Comparison of ENCODE assay signal across 8 cellular contexts in the genomic region with DNA sequence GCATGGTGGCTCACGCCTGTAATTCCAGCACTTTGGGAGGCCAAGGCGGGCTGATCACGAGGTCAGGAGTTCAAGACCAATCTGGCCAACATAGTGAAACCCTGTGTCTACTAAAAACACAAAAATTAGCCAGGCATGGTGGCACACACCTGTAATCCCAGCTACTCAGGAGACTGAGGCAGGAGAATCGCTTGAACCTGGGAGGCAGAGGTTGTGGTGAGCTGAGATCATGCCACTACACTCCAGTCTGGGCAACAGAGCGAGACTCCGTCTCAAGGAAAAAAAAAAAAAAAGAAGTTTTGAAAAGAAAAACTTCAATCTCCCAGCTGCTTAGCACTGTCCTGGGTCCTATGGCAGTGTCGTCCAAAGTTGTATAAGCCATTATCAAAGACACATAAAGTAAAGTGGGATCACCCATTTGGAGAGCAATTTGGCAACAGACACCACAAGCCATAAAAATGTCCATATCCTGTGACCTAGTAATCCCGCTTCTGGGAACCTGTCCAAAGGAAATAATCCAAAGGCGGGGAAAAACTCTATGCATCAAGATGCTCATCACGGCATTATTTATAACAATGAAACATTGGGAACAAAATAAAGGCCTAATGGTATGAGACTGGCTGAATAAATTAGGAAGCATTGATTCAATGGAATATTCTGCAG.
A peak's percentile ranks its signal among the peaks of the same experiment; 100 is the strongest.
DNase-seq lines count a peak whose midpoint lies in the region; FAIRE-seq and TF ChIP-seq lines count a peak whose summit lies in the region.
"Not testable (repeated sequence)": the region's sequence is repeated elsewhere in the genome, so short reads cannot be mapped to it uniquely, and the experiment has no call there.

No MANE protein-coding gene starts in this region.

- H3K36me3 ChIP-seq in HEK293 (ENCODE audit: control insufficient read depth in 2 of 2, insufficient read depth in 1 of 2, low read length in 2 of 2) = not testable (repeated sequence)

- not testable (repeated sequence) for H3K9me3 ChIP-seq in HEK293 (ENCODE audit: control insufficient read depth, insufficient read depth, low read depth, low read length)

- peak; percentile 96 for FAIRE-seq in endometrium (lab: Jason Lieb, UNC)

- H3K4me3 ChIP-seq in HEK293 (ENCODE audit: low read depth, low read length); astrocyte of the cerebellum (ENCODE audit: low read depth, low read length); skeletal muscle cell (ENCODE audit: low read depth, low read length): not testable (repeated sequence)

- H3K27ac ChIP-seq in HEK293 (ENCODE audit: extremely low read depth, low read depth, low read length) = not testable (repeated sequence)

- CTCF ChIA-PET in HEK293 (lab: Yijun Ruan, JAX) = interaction anchor here (0.5 to 0.6 kb wide), 2 partner anchors 48 to 49 kb away, joined by 4 to 5 read pairs; no protein-coding TSS in a partner anchor

- DNase-seq in DMS 273 (lab: John Stamatoyannopoulos, UW; ENCODE audit: unreplicated experiment) (peak; percentile 56), NCI-H1105 treated with DMSO at 0.1 percent for 48 hours (lab: John Stamatoyannopoulos, UW) (peak; percentile 68), NCI-H82 treated with DMSO at 0.1 percent for 48 hours (lab: John Stamatoyannopoulos, UW; ENCODE audit: unreplicated experiment) (peak; percentile 65), astrocyte of the cerebellum (ENCODE audit: low read depth) (peak; percentile 62), iris pigment epithelial cell (ENCODE audit: low read depth) (peak; percentile 69), skeletal muscle cell (ENCODE audit: low read depth) (peak; percentile 91)

- in situ Hi-C loops in astrocyte of the cerebellum (cut with HindIII; ENCODE audit: low sequenced_read_pairs) = not testable (repeated sequence)

- not testable (repeated sequence) for TF ChIP-seq CTCF in HEK293 (tag by site-specific recombination; IDR thresholded peaks at IDR 0.05); astrocyte of the cerebellum (IDR thresholded peaks at IDR 0.05; ENCODE audit: low read depth, low read length, missing control alignments)

- POLR2A ChIA-PET in HEK293 (lab: Yijun Ruan, JAX) = interaction anchor here (0.6 kb wide), 1 partner anchor 60 kb away, joined by 3 read pairs; no protein-coding TSS in a partner anchor

- peaks cover 22% of the 10 kb centered on the region for H3K4me1 ChIP-seq in HEK293 (ENCODE audit: control insufficient read depth, insufficient read depth, low read length)

TF ChIP-seq in HEK293, 187 proteins besides CTCF, POLR2A, EP300 and RAD21 (continues in another document):
- TF ChIP-seq BCL11A (tag by site-specific recombination; IDR thresholded peaks at IDR 0.05; ENCODE audit: low read depth) (peak; percentile 92), FEZF1 (tag by site-specific recombination; IDR thresholded peaks at IDR 0.05) (peak; percentile 89), ZFP69B (tag by site-specific recombination; IDR thresholded peaks at IDR 0.05) (0 out of 2 replicates have a peak, but pooled peaks have one; percentile 38), ZSCAN30 (tag by site-specific recombination; IDR thresholded peaks at IDR 0.05) (peak; percentile 95), ZNF214 (tag by site-specific recombination; IDR thresholded peaks at IDR 0.05; ENCODE audit: borderline replicate concordance) (peak; percentile 94), ZNF600 (tag by site-specific recombination; IDR thresholded peaks at IDR 0.05) (peak; percentile 86), ZEB2 (tag by site-specific recombination; IDR thresholded peaks at IDR 0.05) (peak; percentile 98), ZNF843 (tag by site-specific recombination; IDR thresholded peaks at IDR 0.05) (peak; percentile 96), ZNF558 (tag by site-specific recombination; IDR thresholded peaks at IDR 0.05) (peak; percentile 61; the same call in 1 of the 2 replicates), OVOL3 (tag by site-specific recombination; IDR thresholded peaks at IDR 0.05) (peak; percentile 75; the same call in 1 of the 2 replicates), SCRT1 (tag by site-specific recombination; IDR thresholded peaks at IDR 0.05; ENCODE audit: borderline replicate concordance) (peak; percentile 89), ZNF610 (tag by site-specific recombination; IDR thresholded peaks at IDR 0.05; ENCODE audit: borderline replicate concordance) (peak; percentile 77; the same call in 1 of the 2 replicates)
- TF ChIP-seq, protein P1, sequence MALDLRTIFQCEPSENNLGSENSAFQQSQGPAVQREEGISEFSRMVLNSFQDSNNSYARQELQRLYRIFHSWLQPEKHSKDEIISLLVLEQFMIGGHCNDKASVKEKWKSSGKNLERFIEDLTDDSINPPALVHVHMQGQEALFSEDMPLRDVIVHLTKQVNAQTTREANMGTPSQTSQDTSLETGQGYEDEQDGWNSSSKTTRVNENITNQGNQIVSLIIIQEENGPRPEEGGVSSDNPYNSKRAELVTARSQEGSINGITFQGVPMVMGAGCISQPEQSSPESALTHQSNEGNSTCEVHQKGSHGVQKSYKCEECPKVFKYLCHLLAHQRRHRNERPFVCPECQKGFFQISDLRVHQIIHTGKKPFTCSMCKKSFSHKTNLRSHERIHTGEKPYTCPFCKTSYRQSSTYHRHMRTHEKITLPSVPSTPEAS (tag by site-specific recombination; IDR thresholded peaks at IDR 0.05) = 0 out of 2 replicates have a peak, but pooled peaks have one; percentile 3
- TF ChIP-seq, protein P2, sequence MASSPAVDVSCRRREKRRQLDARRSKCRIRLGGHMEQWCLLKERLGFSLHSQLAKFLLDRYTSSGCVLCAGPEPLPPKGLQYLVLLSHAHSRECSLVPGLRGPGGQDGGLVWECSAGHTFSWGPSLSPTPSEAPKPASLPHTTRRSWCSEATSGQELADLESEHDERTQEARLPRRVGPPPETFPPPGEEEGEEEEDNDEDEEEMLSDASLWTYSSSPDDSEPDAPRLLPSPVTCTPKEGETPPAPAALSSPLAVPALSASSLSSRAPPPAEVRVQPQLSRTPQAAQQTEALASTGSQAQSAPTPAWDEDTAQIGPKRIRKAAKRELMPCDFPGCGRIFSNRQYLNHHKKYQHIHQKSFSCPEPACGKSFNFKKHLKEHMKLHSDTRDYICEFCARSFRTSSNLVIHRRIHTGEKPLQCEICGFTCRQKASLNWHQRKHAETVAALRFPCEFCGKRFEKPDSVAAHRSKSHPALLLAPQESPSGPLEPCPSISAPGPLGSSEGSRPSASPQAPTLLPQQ (tag by site-specific recombination; IDR thresholded peaks at IDR 0.05) = peak; percentile 73
- TF ChIP-seq, protein P3, sequence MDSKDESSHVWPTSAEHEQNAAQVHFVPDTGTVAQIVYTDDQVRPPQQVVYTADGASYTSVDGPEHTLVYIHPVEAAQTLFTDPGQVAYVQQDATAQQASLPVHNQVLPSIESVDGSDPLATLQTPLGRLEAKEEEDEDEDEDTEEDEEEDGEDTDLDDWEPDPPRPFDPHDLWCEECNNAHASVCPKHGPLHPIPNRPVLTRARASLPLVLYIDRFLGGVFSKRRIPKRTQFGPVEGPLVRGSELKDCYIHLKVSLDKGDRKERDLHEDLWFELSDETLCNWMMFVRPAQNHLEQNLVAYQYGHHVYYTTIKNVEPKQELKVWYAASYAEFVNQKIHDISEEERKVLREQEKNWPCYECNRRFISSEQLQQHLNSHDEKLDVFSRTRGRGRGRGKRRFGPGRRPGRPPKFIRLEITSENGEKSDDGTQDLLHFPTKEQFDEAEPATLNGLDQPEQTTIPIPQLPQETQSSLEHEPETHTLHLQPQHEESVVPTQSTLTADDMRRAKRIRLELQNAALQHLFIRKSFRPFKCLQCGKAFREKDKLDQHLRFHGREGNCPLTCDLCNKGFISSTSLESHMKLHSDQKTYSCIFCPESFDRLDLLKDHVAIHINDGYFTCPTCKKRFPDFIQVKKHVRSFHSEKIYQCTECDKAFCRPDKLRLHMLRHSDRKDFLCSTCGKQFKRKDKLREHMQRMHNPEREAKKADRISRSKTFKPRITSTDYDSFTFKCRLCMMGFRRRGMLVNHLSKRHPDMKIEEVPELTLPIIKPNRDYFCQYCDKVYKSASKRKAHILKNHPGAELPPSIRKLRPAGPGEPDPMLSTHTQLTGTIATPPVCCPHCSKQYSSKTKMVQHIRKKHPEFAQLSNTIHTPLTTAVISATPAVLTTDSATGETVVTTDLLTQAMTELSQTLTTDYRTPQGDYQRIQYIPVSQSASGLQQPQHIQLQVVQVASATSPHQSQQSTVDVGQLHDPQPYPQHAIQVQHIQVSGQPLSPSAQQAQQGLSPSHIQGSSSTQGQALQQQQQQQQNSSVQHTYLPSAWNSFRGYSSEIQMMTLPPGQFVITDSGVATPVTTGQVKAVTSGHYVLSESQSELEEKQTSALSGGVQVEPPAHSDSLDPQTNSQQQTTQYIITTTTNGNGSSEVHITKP (tag by site-specific recombination; IDR thresholded peaks at IDR 0.05) = peak; percentile 96
- TF ChIP-seq, protein P4, sequence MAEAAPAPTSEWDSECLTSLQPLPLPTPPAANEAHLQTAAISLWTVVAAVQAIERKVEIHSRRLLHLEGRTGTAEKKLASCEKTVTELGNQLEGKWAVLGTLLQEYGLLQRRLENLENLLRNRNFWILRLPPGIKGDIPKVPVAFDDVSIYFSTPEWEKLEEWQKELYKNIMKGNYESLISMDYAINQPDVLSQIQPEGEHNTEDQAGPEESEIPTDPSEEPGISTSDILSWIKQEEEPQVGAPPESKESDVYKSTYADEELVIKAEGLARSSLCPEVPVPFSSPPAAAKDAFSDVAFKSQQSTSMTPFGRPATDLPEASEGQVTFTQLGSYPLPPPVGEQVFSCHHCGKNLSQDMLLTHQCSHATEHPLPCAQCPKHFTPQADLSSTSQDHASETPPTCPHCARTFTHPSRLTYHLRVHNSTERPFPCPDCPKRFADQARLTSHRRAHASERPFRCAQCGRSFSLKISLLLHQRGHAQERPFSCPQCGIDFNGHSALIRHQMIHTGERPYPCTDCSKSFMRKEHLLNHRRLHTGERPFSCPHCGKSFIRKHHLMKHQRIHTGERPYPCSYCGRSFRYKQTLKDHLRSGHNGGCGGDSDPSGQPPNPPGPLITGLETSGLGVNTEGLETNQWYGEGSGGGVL (tag by site-specific recombination; IDR thresholded peaks at IDR 0.05) = peak; percentile 18; the same call in 1 of the 2 replicates
